Comparison of ENCODE assay signal across 21 cellular contexts in genomic region chr19:45362291-45362690, GRCh38. TPM values are rescaled to one million over a fixed set of nuclear protein-coding genes. Genes with fewer than 3 reads are reported as not detected.
DNase-seq lines count a peak whose midpoint lies in the region; ATAC-seq, FAIRE-seq and TF ChIP-seq lines count a peak whose summit lies in the region.
"Had no signal": no experiment of that assay in that cellular context is flagged by ENCODE, and none has a peak within 500 bp of the region (broad histone marks: within the 10 kb centered on the region; RNA-seq: fewer than 3 reads in every experiment).

No MANE protein-coding gene starts in this region.

- TF ChIP-seq POLR2A in GM12878 (IDR thresholded peaks at IDR 0.05; ENCODE audit: low read depth, low read length) = peak; percentile 17; the same call in 1 of the 2 replicates

- H3K27me3 ChIP-seq in GM12878 (replicated peaks in 1 of 2; ENCODE audit: control insufficient read depth in 2 of 2, insufficient read depth in 2 of 2, low read length in 1 of 2) (no peaks in the 10 kb centered on the region), mesenchymal stem cell (ENCODE audit: control insufficient read depth in 1 of 2, insufficient read depth in 1 of 2, low read length in 2 of 2) (no peaks in the 10 kb centered on the region)
- H3K27me3 ChIP-seq: BLaER1, MG63 had no signal

- no peaks in the 10 kb centered on the region for H4K20me1 ChIP-seq in GM12878 (ENCODE audit: control insufficient read depth, insufficient read depth)
- H4K20me1 ChIP-seq: BLaER1 had no signal

- H3K4me2 ChIP-seq in GM12878 (ENCODE audit: control insufficient read depth, insufficient read depth) (no peak overlapping the region), mesenchymal stem cell (ENCODE audit: low read length, poor library complexity, severe bottlenecking) (no peak overlapping the region)
- H3K4me2 ChIP-seq: BLaER1, SK-N-SH had no signal

- H3K79me1 ChIP-seq in mesenchymal stem cell (replicated peaks; ENCODE audit: low read length, poor library complexity, severe bottlenecking) = peaks cover 41% of the 10 kb centered on the region

- H2BK12ac ChIP-seq in mesenchymal stem cell (ENCODE audit: low read length in 2 of 2) = no peak overlapping the region

- H3K14ac ChIP-seq in mesenchymal stem cell (ENCODE audit: low read length in 2 of 2) = no peak overlapping the region

- no peak for TF ChIP-seq EP300 in GM12878 (IDR thresholded peaks at IDR 0.05; ENCODE audit: borderline replicate concordance in 1 of 2, control insufficient read depth in 1 of 2, low read depth in 2 of 2, low read length in 2 of 2)

- no peak for TF ChIP-seq RAD21 in GM12878 (IDR thresholded peaks at IDR 0.05; ENCODE audit: insufficient read depth, low read depth, low read length)

- CTCF ChIA-PET in HEK293 (lab: Yijun Ruan, JAX) = interaction anchor here (0.6 kb wide), 1 partner anchor 52 kb away, joined by 4 read pairs; no protein-coding TSS in a partner anchor
- CTCF ChIA-PET in GM12878 (lab: Yijun Ruan, JAX) = no interaction called here

- H3K23ac ChIP-seq in mesenchymal stem cell (ENCODE audit: low read length in 2 of 2) = no peak overlapping the region

- FAIRE-seq in GM12878 (lab: Jason Lieb, UNC) = no peak

- WGBS in GM12878 (ENCODE audit: insufficient coverage, insufficient replicate concordance, low lambda C conversion rate, missing lambda C conversion rate) = 90% methylated on average over 16 of the region's 16 CpGs
- 99% methylated on average over 16 of the region's 16 CpGs for WGBS in mesenchymal stem cell

- RAD21 ChIA-PET in GM12878 (lab: Charles Lee; ENCODE audit: unreplicated experiment) = no interaction called here

- H3K4me1 ChIP-seq in HEK293 (ENCODE audit: control insufficient read depth, insufficient read depth, low read length) (no peaks in the 10 kb centered on the region), GM12878 (ENCODE audit: control insufficient read depth, insufficient read depth, low read length) (no peaks in the 10 kb centered on the region), mesenchymal stem cell (ENCODE audit: control insufficient read depth, insufficient read depth, low read depth, low read length) (no peaks in the 10 kb centered on the region)
- H3K4me1 ChIP-seq: HAP-1 had no signal

- SMC1A ChIA-PET in GM12878 (lab: Charles Lee; ENCODE audit: uncharacterized antibody, unreplicated experiment) = no interaction called here

- H3K4me3 ChIP-seq in HEK293 (ENCODE audit: low read depth, low read length) (no peak overlapping the region), GM12878 (no peak overlapping the region), mesenchymal stem cell (ENCODE audit: insufficient read depth in 1 of 2, low read depth in 1 of 2, low read length in 2 of 2) (no peak overlapping the region)
- H3K4me3 ChIP-seq: BLaER1, HAP-1, MG63 had no signal

- intact Hi-C loops in GM12878 (cut with micrococcal nuclease; ENCODE audit: unreplicated experiment) = no loop called here

- no peak overlapping the region for H3K9ac ChIP-seq in GM12878 (ENCODE audit: control insufficient read depth, insufficient read depth, low read length)
- no peak overlapping the region for H3K9ac ChIP-seq in mesenchymal stem cell (ENCODE audit: low read length)
- H3K9ac ChIP-seq: BLaER1, SK-N-SH had no signal

- H3K36me3 ChIP-seq in HEK293 (ENCODE audit: control insufficient read depth in 2 of 2, insufficient read depth in 1 of 2, low read length in 2 of 2) (peaks cover 52 to 65% of the 10 kb centered on the region in 2 experiments; a peak in 2 of 3 replicates), GM12878 (ENCODE audit: control insufficient read depth in 2 of 2, insufficient read depth in 2 of 2, low read length in 1 of 2) (peaks cover 0 to 5% of the 10 kb centered on the region in 2 experiments; a peak in 2 of 4 replicates), mesenchymal stem cell (ENCODE audit: control insufficient read depth in 1 of 2, insufficient read depth in 2 of 2, low read depth in 1 of 2, low read length in 2 of 2) (peaks cover 48 to 72% of the 10 kb centered on the region in 2 experiments)

- in situ Hi-C loops in GM12878 (cut with MboI) = no loop called here

- no TSS peak for BruUV-seq in GM12878 (replicated peaks; lab: Mats Ljungman, UMichigan)

- no peak overlapping the region for H3K4ac ChIP-seq in mesenchymal stem cell (ENCODE audit: low read depth in 1 of 2, low read length in 2 of 2)

- no peak for TF ChIP-seq CTCF in HEK293 (tag by site-specific recombination; IDR thresholded peaks at IDR 0.05)
- no peak for TF ChIP-seq CTCF in GM12878 (IDR thresholded peaks at IDR 0.05 in 2 of 3, conservative IDR thresholded peaks at IDR 0.05 in 1 of 3; ENCODE audit: control insufficient read depth in 2 of 3, extremely low read depth in 1 of 3, insufficient read depth in 1 of 3, low read depth in 3 of 3, low read length in 3 of 3)

- no peak overlapping the region for H3K18ac ChIP-seq in mesenchymal stem cell (ENCODE audit: low read depth in 1 of 2, low read length in 2 of 2)

- H2AFZ ChIP-seq in GM12878 (ENCODE audit: control insufficient read depth, low read depth, low read length) = no peak overlapping the region
- H2AFZ ChIP-seq in mesenchymal stem cell (ENCODE audit: low read depth, low read length) = no peak overlapping the region

- H4K8ac ChIP-seq in mesenchymal stem cell (ENCODE audit: low read length) = peak overlapping the region; percentile 6

- ATAC-seq in GM12878 (no peak), GM21528 (IDR thresholded peaks at IDR 0.05; ENCODE audit: low FRiP score, unreplicated experiment) (no peak)
- ATAC-seq: PC-3 had no signal

- POLR2A ChIA-PET in HEK293 (lab: Yijun Ruan, JAX) (no interaction called here), GM12878 (lab: Charles Lee) (no interaction called here)

- no peak overlapping the region for H2BK15ac ChIP-seq in mesenchymal stem cell (ENCODE audit: low read depth, poor library complexity, severe bottlenecking)

- no peak for DNase-seq in GM12878 (ENCODE audit: low read depth, low spot score)
- no peak for DNase-seq in mesenchymal stem cell
- DNase-seq in NCI-H526 (lab: John Stamatoyannopoulos, UW) = no peak
- no peak for DNase-seq in retina
- DNase-seq: ACHN; CD4-positive, alpha-beta T cell; COR-L47; DMS79; Kasumi-1; MG63; NCI-H1694 treated with DMSO at 0.1 percent for 48 hours; NCI-H2081 treated with DMSO at 0.1 percent for 48 hours; NCI-H446; NCI-H526 treated with DMSO at 0.1 percent for 48 hours; PC-3; SIG-M5; SK-N-SH had no signal

- H3K79me2 ChIP-seq in GM12878 (ENCODE audit: control insufficient read depth, insufficient read depth, low read length) = no peaks in the 10 kb centered on the region

- peak overlapping the region; percentile 7 for H4K91ac ChIP-seq in mesenchymal stem cell (ENCODE audit: low read length)

- no peak overlapping the region for H2BK5ac ChIP-seq in mesenchymal stem cell (ENCODE audit: low read depth, low read length, poor library complexity, severe bottlenecking)

- no peak overlapping the region for H2AK5ac ChIP-seq in mesenchymal stem cell (ENCODE audit: low read length, severe bottlenecking)

- H3K27ac ChIP-seq in HEK293 (ENCODE audit: extremely low read depth, low read depth, low read length) = 0 out of 2 replicates have a peak overlapping the region, but pooled peaks have one; percentile 9
- H3K27ac ChIP-seq in GM12878 (ENCODE audit: control insufficient read depth, insufficient read depth) = no peak overlapping the region
- no peak overlapping the region for H3K27ac ChIP-seq in mesenchymal stem cell (ENCODE audit: low read length, poor library complexity, severe bottlenecking)
- H3K27ac ChIP-seq: BLaER1 had no signal

- H2BK120ac ChIP-seq in mesenchymal stem cell (ENCODE audit: low read depth, low read length) = no peak overlapping the region

- H3K9me3 ChIP-seq in HEK293 (ENCODE audit: control insufficient read depth, insufficient read depth, low read depth, low read length) = no peaks in the 10 kb centered on the region
- no peaks in the 10 kb centered on the region for H3K9me3 ChIP-seq in GM12878 (replicated peaks; ENCODE audit: control insufficient read depth, insufficient read depth, low read length)
- H3K9me3 ChIP-seq in mesenchymal stem cell (ENCODE audit: control insufficient read depth, low read length) = no peaks in the 10 kb centered on the region
- H3K9me3 ChIP-seq: BLaER1, HAP-1, MG63, SK-N-SH had no signal

RNA-seq across cellular contexts. Expression of gene ERCC2, which starts 8.1 kb away (rescaled TPM):
- 19.5 and 22.8 TPM in 2 replicates for total RNA-seq in GM12878 (2013; cell fraction: nucleolus; rRNA removed)
- total RNA-seq in GM12878 (2014; rRNA removed) = 16.9 and 18.8 TPM in 2 replicates
- total RNA-seq in GM12878 (2014; rRNA removed; fragmentation: Illumina TruSeq; extraction: Trizol) = 7.5 and 7.7 TPM in 2 replicates
- 38.7 and 40.1 TPM in 2 replicates for total RNA-seq in GM12878 (2021)
- polyA plus RNA-seq in GM12878 (2011; ENCODE audit: low read depth) = 8.8 TPM
- polyA plus RNA-seq in GM12878 (2011; rRNA removed) = 7.4 and 27.2 TPM in 2 replicates
- polyA plus RNA-seq in GM12878 (2011; cell fraction: cytosol; rRNA removed) = 16.8 and 18.1 TPM in 2 replicates
- 73.9 and 87.0 TPM in 2 replicates for polyA plus RNA-seq in GM12878 (2011; cell fraction: nucleus; rRNA removed)
- 25.0 and 25.7 TPM in 2 replicates for polyA plus RNA-seq in GM12878 (2012)
- 7.6 and 20.5 TPM in 2 replicates for polyA plus RNA-seq in GM12878 (2014; fragmentation: Illumina TruSeq; extraction: Trizol)
- polyA plus RNA-seq in GM12878 (2014; fragmentation: Nextera tagmentation; extraction: Ambion mirVana) = 1 to 10 TPM; 1.3 to 2.4 TPM
- polyA plus RNA-seq in GM12878 (2014; rRNA removed) = 20.6 and 24.9 TPM in 2 replicates
- 10 to 100 TPM in 1 of 2 experiments, 1 to 10 TPM in 1; 9.8 to 12.5 TPM for polyA plus RNA-seq in GM12878 (2016; fragmentation: Nextera tagmentation; extraction: Ambion mirVana)
- polyA minus RNA-seq in GM12878 (2011; rRNA and poly(A)+ RNA removed) = 25.1 and 39.2 TPM in 2 replicates
- 9.8 and 10.8 TPM in 2 replicates for polyA minus RNA-seq in GM12878 (2011; cell fraction: cytosol; rRNA and poly(A)+ RNA removed)
- polyA minus RNA-seq in GM12878 (2011; cell fraction: nucleus; rRNA and poly(A)+ RNA removed) = 16.8 and 27.8 TPM in 2 replicates
- polyA plus RNA-seq in mesenchymal stem cell (2013, experiment 1 of 2) = 33.5 TPM
- 33.3 TPM for polyA plus RNA-seq in mesenchymal stem cell (2013, experiment 2 of 2)

RNA-seq across cellular contexts. Expression of gene KLC3, which starts 21.7 kb away (rescaled TPM):
- total RNA-seq in GM12878 (2013; cell fraction: nucleolus; rRNA removed) = 0.59 TPM in 1 of 2 replicates, not detected in the other
- total RNA-seq in GM12878 (2014; rRNA removed) (0.28 TPM in 1 of 2 replicates, not detected in the other), GM12878 (2014; rRNA removed; fragmentation: Illumina TruSeq; extraction: Trizol) (not detected in 2 replicates), GM12878 (2021) (0.33 and 0.37 TPM in 2 replicates)
- not detected for polyA plus RNA-seq in GM12878 (2011; ENCODE audit: low read depth)
- polyA plus RNA-seq in GM12878 (2011; rRNA removed) (not detected in 2 replicates), GM12878 (2014; fragmentation: Illumina TruSeq; extraction: Trizol) (0.03 TPM in 1 of 2 replicates, not detected in the other), GM12878 (2014; fragmentation: Nextera tagmentation; extraction: Ambion mirVana) (not detected), GM12878 (2014; rRNA removed) (0.15 and 0.38 TPM in 2 replicates), GM12878 (2016; fragmentation: Nextera tagmentation; extraction: Ambion mirVana) (under 1 TPM in 1 of 2 experiments, not detected in 1; 0.21 TPM)
- 0.03 TPM in 1 of 2 replicates, not detected in the other for polyA plus RNA-seq in GM12878 (2011; cell fraction: cytosol; rRNA removed)
- not detected in 2 replicates for polyA plus RNA-seq in GM12878 (2011; cell fraction: nucleus; rRNA removed)
- polyA plus RNA-seq in GM12878 (2012) = 0.24 and 0.31 TPM in 2 replicates
- not detected in 2 replicates for polyA minus RNA-seq in GM12878 (2011; rRNA and poly(A)+ RNA removed)
- polyA minus RNA-seq in GM12878 (2011; cell fraction: cytosol; rRNA and poly(A)+ RNA removed) = not detected in 2 replicates
- not detected in 2 replicates for polyA minus RNA-seq in GM12878 (2011; cell fraction: nucleus; rRNA and poly(A)+ RNA removed)
- polyA plus RNA-seq in mesenchymal stem cell (2013, experiment 1 of 2) = not detected
- polyA plus RNA-seq in mesenchymal stem cell (2013, experiment 2 of 2) = 0.01 TPM
- total RNA-seq: CD4-positive, alpha-beta T cell had no signal

RNA-seq across cellular contexts. Expression of gene CKM, which starts 39.6 kb away (rescaled TPM):
- total RNA-seq in GM12878 (2013; cell fraction: nucleolus; rRNA removed) = not detected in 2 replicates
- total RNA-seq in GM12878 (2014; rRNA removed) = not detected in 2 replicates
- total RNA-seq in GM12878 (2014; rRNA removed; fragmentation: Illumina TruSeq; extraction: Trizol) = not detected in 2 replicates
- total RNA-seq in GM12878 (2021) = 0.13 TPM in 1 of 2 replicates, not detected in the other
- not detected for polyA plus RNA-seq in GM12878 (2011; ENCODE audit: low read depth)
- polyA plus RNA-seq in GM12878 (2011; rRNA removed) = 0.06 and 0.08 TPM in 2 replicates
- polyA plus RNA-seq in GM12878 (2011; cell fraction: cytosol; rRNA removed) = 0.23 and 0.30 TPM in 2 replicates
- 0.15 TPM in 1 of 2 replicates, not detected in the other for polyA plus RNA-seq in GM12878 (2011; cell fraction: nucleus; rRNA removed)
- not detected in 2 replicates for polyA plus RNA-seq in GM12878 (2012)
- polyA plus RNA-seq in GM12878 (2014; fragmentation: Illumina TruSeq; extraction: Trizol) = not detected in 2 replicates
- polyA plus RNA-seq in GM12878 (2014; fragmentation: Nextera tagmentation; extraction: Ambion mirVana) = under 1 TPM in 1 of 2 experiments, not detected in 1; 0.14 TPM
- 0.08 and 0.11 TPM in 2 replicates for polyA plus RNA-seq in GM12878 (2014; rRNA removed)
- under 1 TPM in 1 of 2 experiments, not detected in 1; 0.13 TPM for polyA plus RNA-seq in GM12878 (2016; fragmentation: Nextera tagmentation; extraction: Ambion mirVana)
- 0.15 and 0.21 TPM in 2 replicates for polyA minus RNA-seq in GM12878 (2011; rRNA and poly(A)+ RNA removed)
- not detected in 2 replicates for polyA minus RNA-seq in GM12878 (2011; cell fraction: cytosol; rRNA and poly(A)+ RNA removed)
- polyA minus RNA-seq in GM12878 (2011; cell fraction: nucleus; rRNA and poly(A)+ RNA removed) = not detected in 2 replicates
- polyA plus RNA-seq in mesenchymal stem cell (2013, experiment 1 of 2) = not detected
- not detected for polyA plus RNA-seq in mesenchymal stem cell (2013, experiment 2 of 2)
- total RNA-seq: CD4-positive, alpha-beta T cell; PC-3 had no signal

RNA-seq across cellular contexts. Expression of gene PPP1R13L, which starts 42.6 kb away (rescaled TPM):
- total RNA-seq in GM12878 (2013; cell fraction: nucleolus; rRNA removed) = 34.6 and 46.1 TPM in 2 replicates
- total RNA-seq in GM12878 (2014; rRNA removed) (1.8 and 2.5 TPM in 2 replicates), GM12878 (2014; rRNA removed; fragmentation: Illumina TruSeq; extraction: Trizol) (1.2 and 1.3 TPM in 2 replicates), GM12878 (2021) (10.0 and 11.0 TPM in 2 replicates)
- 15.1 TPM for polyA plus RNA-seq in GM12878 (2011; ENCODE audit: low read depth)
- polyA plus RNA-seq in GM12878 (2011; rRNA removed) (2.3 and 2.4 TPM in 2 replicates), GM12878 (2014; fragmentation: Illumina TruSeq; extraction: Trizol) (3.0 and 3.3 TPM in 2 replicates), GM12878 (2014; fragmentation: Nextera tagmentation; extraction: Ambion mirVana) (1 to 10 TPM in 1 of 2 experiments, under 1 TPM in 1; 0.40 to 1.9 TPM), GM12878 (2014; rRNA removed) (4.4 and 4.7 TPM in 2 replicates), GM12878 (2016; fragmentation: Nextera tagmentation; extraction: Ambion mirVana) (1 to 10 TPM; 2.4 to 2.6 TPM)
- polyA plus RNA-seq in GM12878 (2011; cell fraction: cytosol; rRNA removed) = 3.5 and 3.6 TPM in 2 replicates
- polyA plus RNA-seq in GM12878 (2011; cell fraction: nucleus; rRNA removed) = 15.1 and 17.8 TPM in 2 replicates
- 23.7 and 26.2 TPM in 2 replicates for polyA plus RNA-seq in GM12878 (2012)
- 2.3 and 4.3 TPM in 2 replicates for polyA minus RNA-seq in GM12878 (2011; rRNA and poly(A)+ RNA removed)
- 2.5 and 4.3 TPM in 2 replicates for polyA minus RNA-seq in GM12878 (2011; cell fraction: cytosol; rRNA and poly(A)+ RNA removed)
- polyA minus RNA-seq in GM12878 (2011; cell fraction: nucleus; rRNA and poly(A)+ RNA removed) = 3.1 and 4.4 TPM in 2 replicates
- 9.0 TPM for polyA plus RNA-seq in mesenchymal stem cell (2013, experiment 1 of 2)
- polyA plus RNA-seq in mesenchymal stem cell (2013, experiment 2 of 2) = 9.8 TPM

RNA-seq across cellular contexts. Expression of gene POLR1G, which starts 44.2 kb away (rescaled TPM):
- total RNA-seq in GM12878 (2013; cell fraction: nucleolus; rRNA removed) = 2.6 and 3.9 TPM in 2 replicates
- total RNA-seq in GM12878 (2014; rRNA removed) (18.4 and 30.9 TPM in 2 replicates), GM12878 (2014; rRNA removed; fragmentation: Illumina TruSeq; extraction: Trizol) (19.5 and 23.2 TPM in 2 replicates), GM12878 (2021) (18.8 TPM in 2 replicates)
- 1.3 TPM for polyA plus RNA-seq in GM12878 (2011; ENCODE audit: low read depth)
- polyA plus RNA-seq in GM12878 (2011; rRNA removed) (3.1 and 5.0 TPM in 2 replicates), GM12878 (2014; fragmentation: Illumina TruSeq; extraction: Trizol) (13.3 and 22.1 TPM in 2 replicates), GM12878 (2014; fragmentation: Nextera tagmentation; extraction: Ambion mirVana) (1 to 10 TPM; 2.0 to 5.4 TPM), GM12878 (2014; rRNA removed) (17.4 and 24.4 TPM in 2 replicates), GM12878 (2016; fragmentation: Nextera tagmentation; extraction: Ambion mirVana) (10 to 100 TPM; 23.2 to 24.3 TPM)
- polyA plus RNA-seq in GM12878 (2011; cell fraction: cytosol; rRNA removed) = 5.4 and 6.9 TPM in 2 replicates
- polyA plus RNA-seq in GM12878 (2011; cell fraction: nucleus; rRNA removed) = 2.1 and 4.8 TPM in 2 replicates
- polyA plus RNA-seq in GM12878 (2012) = 3.3 and 4.2 TPM in 2 replicates
- polyA minus RNA-seq in GM12878 (2011; rRNA and poly(A)+ RNA removed) = 2.6 and 3.6 TPM in 2 replicates
- 4.0 and 6.8 TPM in 2 replicates for polyA minus RNA-seq in GM12878 (2011; cell fraction: cytosol; rRNA and poly(A)+ RNA removed)
- 1.3 and 3.3 TPM in 2 replicates for polyA minus RNA-seq in GM12878 (2011; cell fraction: nucleus; rRNA and poly(A)+ RNA removed)
- polyA plus RNA-seq in mesenchymal stem cell (2013, experiment 1 of 2) = 6.0 TPM
- polyA plus RNA-seq in mesenchymal stem cell (2013, experiment 2 of 2) = 6.5 TPM
